Comparison of ENCODE assay signal across 14 cellular contexts in genomic region chr22:32754413-32755041, GRCh38. TPM values are rescaled to one million over a fixed set of nuclear protein-coding genes. Genes with fewer than 3 reads are reported as not detected.
DNase-seq lines count a peak whose midpoint lies in the region; ATAC-seq and TF ChIP-seq lines count a peak whose summit lies in the region.
"Had no signal": no experiment of that assay in that cellular context is flagged by ENCODE, and none has a peak within 500 bp of the region (broad histone marks: within the 10 kb centered on the region; RNA-seq: fewer than 3 reads in every experiment).

No MANE protein-coding gene starts in this region.

- H3K9me3 ChIP-seq in fibroblast of lung (ENCODE audit: control insufficient read depth, insufficient read depth, low read depth, low read length) (no peaks in the 10 kb centered on the region), liver (ENCODE audit: control insufficient read depth in 4 of 4, low read length in 3 of 4) (no peaks in the 10 kb centered on the region), vagina (no peaks in the 10 kb centered on the region)

- H3K9ac ChIP-seq in fibroblast of lung (ENCODE audit: insufficient read depth, low read length) (no peak overlapping the region), liver (ENCODE audit: low read depth in 1 of 2, low read length in 2 of 2) (no peak overlapping the region)

- no peak overlapping the region for H3K4me2 ChIP-seq in fibroblast of lung (ENCODE audit: extremely low read depth, insufficient read depth, low read length)

- ATAC-seq in GM19452 (IDR thresholded peaks at IDR 0.05; ENCODE audit: unreplicated experiment) (no peak), SK-N-SH treated with all-trans-retinoic acid at 6 μM for 48 hours (no peak)

- TF ChIP-seq CTCF in fibroblast of lung (conservative IDR thresholded peaks at IDR 0.05 in 1 of 2, IDR thresholded peaks at IDR 0.05 in 1 of 2; ENCODE audit: low read depth in 1 of 2, low read length in 2 of 2) (no peak), liver (IDR thresholded peaks at IDR 0.05; ENCODE audit: low read depth, low read length, missing input control) (no peak), vagina (IDR thresholded peaks at IDR 0.05) (no peak)

- DNase-seq in LoVo (ENCODE audit: low spot score) (peak; percentile 41), fibroblast of lung (ENCODE audit: low read depth in 2 of 2) (peak; percentile 50 to 51), vagina (ENCODE audit: extremely low spot score in 2 of 2) (no peak), NCI-H1092 (lab: John Stamatoyannopoulos, UW) (no peak)
- DNase-seq: GOT3, naive B cell, NCI-H1417, NCI-H526, substantia nigra had no signal

- peaks cover 3% of the 10 kb centered on the region for H3K4me1 ChIP-seq in fibroblast of lung (ENCODE audit: control insufficient read depth, extremely low read depth, insufficient read depth, low read length)
- peaks cover 2 to 12% (median 7%) of the 10 kb centered on the region in 4 donors for H3K4me1 ChIP-seq in liver (ENCODE audit: control insufficient read depth in 4 of 4, insufficient read depth in 4 of 4, low read length in 3 of 4)
- no peaks in the 10 kb centered on the region for H3K4me1 ChIP-seq in vagina

- intact Hi-C loops in vagina (cut with DNase I), result no loop called here

- H4K20me1 ChIP-seq in fibroblast of lung (ENCODE audit: control insufficient read depth, extremely low read depth, insufficient read depth, low read length), result no peaks in the 10 kb centered on the region

- no peaks in the 10 kb centered on the region for H3K79me2 ChIP-seq in fibroblast of lung (ENCODE audit: control insufficient read depth, insufficient read depth, low read length)

- no peak for TF ChIP-seq POLR2A in vagina (IDR thresholded peaks at IDR 0.05)

- no peak for TF ChIP-seq RAD21 in liver (IDR thresholded peaks at IDR 0.05)

- no peaks in the 10 kb centered on the region for H3K36me3 ChIP-seq in fibroblast of lung (ENCODE audit: control insufficient read depth, insufficient read depth, low read length)
- H3K36me3 ChIP-seq in liver (ENCODE audit: control insufficient read depth in 4 of 4, insufficient read depth in 3 of 4, low read depth in 1 of 4, low read length in 3 of 4), result no peaks in the 10 kb centered on the region
- no peaks in the 10 kb centered on the region for H3K36me3 ChIP-seq in vagina

- H3K27me3 ChIP-seq in fibroblast of lung (ENCODE audit: control insufficient read depth, insufficient read depth, low read length) (no peaks in the 10 kb centered on the region), liver (ENCODE audit: control insufficient read depth in 4 of 4, insufficient read depth in 4 of 4, low read length in 3 of 4) (no peaks in the 10 kb centered on the region), vagina (no peaks in the 10 kb centered on the region)

- H3K27ac ChIP-seq in fibroblast of lung (ENCODE audit: insufficient read depth, low read length), result no peak overlapping the region
- H3K27ac ChIP-seq in liver (ENCODE audit: low read depth in 1 of 2, low read length in 2 of 2), result no peak overlapping the region
- peak overlapping the region; percentile 27 for H3K27ac ChIP-seq in vagina
- H3K27ac ChIP-seq: epithelial cell of prostate, SK-N-MC had no signal

- H2AFZ ChIP-seq in fibroblast of lung (ENCODE audit: low read length), result no peak overlapping the region

- WGBS in liver, result 53% methylated on average over 6 of the region's 6 CpGs

- no peak overlapping the region for H3K4me3 ChIP-seq in fibroblast of lung (replicated peaks in 1 of 4; ENCODE audit: control extremely low read depth in 1 of 4, insufficient read depth in 1 of 4, low read depth in 3 of 4, low read length in 4 of 4)
- no peak overlapping the region for H3K4me3 ChIP-seq in liver (ENCODE audit: low read depth in 1 of 3, low read length in 3 of 3)
- no peak overlapping the region for H3K4me3 ChIP-seq in vagina
- H3K4me3 ChIP-seq: SK-N-MC had no signal

TF ChIP-seq in liver, 16 proteins besides CTCF, POLR2A, EP300 and RAD21:
- TF ChIP-seq HNF4G (IDR thresholded peaks at IDR 0.05), result peak; percentile 40
- TF ChIP-seq JUND (IDR thresholded peaks at IDR 0.05), result peak in 1 of 2 donors; percentile 56
- TF ChIP-seq SP1 (IDR thresholded peaks at IDR 0.05), result peak; percentile 10
- TF ChIP-seq ZBTB33 (IDR thresholded peaks at IDR 0.05), result no peak
- TF ChIP-seq FOXA2 (IDR thresholded peaks at IDR 0.05), result no peak
- peak; percentile 72 to 86 for TF ChIP-seq HNF4A (conservative IDR thresholded peaks at IDR 0.05)
- peak; percentile 47 to 48 for TF ChIP-seq RXRA (IDR thresholded peaks at IDR 0.05)

TF ChIP-seq in SK-N-SH treated with all-trans-retinoic acid at 6 μM for 48 hours, 23 proteins besides CTCF, POLR2A, EP300 and RAD21 (continues in another document):
- no peak for TF ChIP-seq ZNF565 (CRISPR knock-in tag; conservative IDR thresholded peaks at IDR 0.05; ENCODE audit: low read depth)
- no peak for TF ChIP-seq GLIS3 (CRISPR knock-in tag; IDR thresholded peaks at IDR 0.05)
- no peak for TF ChIP-seq ESRRG (CRISPR knock-in tag; IDR thresholded peaks at IDR 0.05)
- no peak for TF ChIP-seq ZFP3 (CRISPR knock-in tag; IDR thresholded peaks at IDR 0.05)
- no peak for TF ChIP-seq ZNF70 (CRISPR knock-in tag; IDR thresholded peaks at IDR 0.05)
- no peak for TF ChIP-seq PPARA (CRISPR knock-in tag; IDR thresholded peaks at IDR 0.05; ENCODE audit: borderline replicate concordance)
- no peak for TF ChIP-seq ZFP30 (CRISPR knock-in tag; IDR thresholded peaks at IDR 0.05)
- no peak for TF ChIP-seq ZC3H10 (CRISPR knock-in tag; IDR thresholded peaks at IDR 0.05)
- no peak for TF ChIP-seq SNAI2 (CRISPR knock-in tag; IDR thresholded peaks at IDR 0.05)
- TF ChIP-seq TCF4 (CRISPR knock-in tag; IDR thresholded peaks at IDR 0.05; ENCODE audit: borderline replicate concordance), result no peak
- TF ChIP-seq CSRNP3 (CRISPR knock-in tag; IDR thresholded peaks at IDR 0.05), result no peak
- no peak for TF ChIP-seq CREB5 (CRISPR knock-in tag; IDR thresholded peaks at IDR 0.05; ENCODE audit: low read depth)
- TF ChIP-seq RARB (CRISPR knock-in tag; IDR thresholded peaks at IDR 0.05), result no peak
- no peak for TF ChIP-seq POU6F1 (CRISPR knock-in tag; IDR thresholded peaks at IDR 0.05; ENCODE audit: borderline replicate concordance, low read depth)
- no peak for TF ChIP-seq CSDC2 (CRISPR knock-in tag; IDR thresholded peaks at IDR 0.05)
- TF ChIP-seq ISL1 (CRISPR knock-in tag; IDR thresholded peaks at IDR 0.05), result no peak
- no peak for TF ChIP-seq PATZ1 (CRISPR knock-in tag; IDR thresholded peaks at IDR 0.05; ENCODE audit: borderline replicate concordance)

RNA-seq across cellular contexts. Expression of gene TIMP3, which starts 47.0 kb away (rescaled TPM):
- total RNA-seq in fibroblast of lung (145 and 242 TPM in 2 replicates), liver (10 to 100 TPM; 28.0 to 44.0 TPM), vagina (262 TPM)
- polyA plus RNA-seq in fibroblast of lung (211 and 375 TPM in 2 replicates), liver (10 to 100 TPM; 30.7 to 31.7 TPM)
- polyA plus RNA-seq in fibroblast of lung (2012), result 182 and 348 TPM in 2 replicates
- polyA minus RNA-seq in fibroblast of lung (ENCODE audit: low replicate concordance), result 214 and 341 TPM in 2 replicates

Comparison
In these comparisons a context has a peak if more than half of its experiments do, and no peak if none do; other contexts are left out.
1. DNase-seq: peak in LoVo (single experiment) and fibroblast of lung (2 of 2); none in vagina (0 of 2) and NCI-H1092 (single experiment).